In the genomic region with DNA sequence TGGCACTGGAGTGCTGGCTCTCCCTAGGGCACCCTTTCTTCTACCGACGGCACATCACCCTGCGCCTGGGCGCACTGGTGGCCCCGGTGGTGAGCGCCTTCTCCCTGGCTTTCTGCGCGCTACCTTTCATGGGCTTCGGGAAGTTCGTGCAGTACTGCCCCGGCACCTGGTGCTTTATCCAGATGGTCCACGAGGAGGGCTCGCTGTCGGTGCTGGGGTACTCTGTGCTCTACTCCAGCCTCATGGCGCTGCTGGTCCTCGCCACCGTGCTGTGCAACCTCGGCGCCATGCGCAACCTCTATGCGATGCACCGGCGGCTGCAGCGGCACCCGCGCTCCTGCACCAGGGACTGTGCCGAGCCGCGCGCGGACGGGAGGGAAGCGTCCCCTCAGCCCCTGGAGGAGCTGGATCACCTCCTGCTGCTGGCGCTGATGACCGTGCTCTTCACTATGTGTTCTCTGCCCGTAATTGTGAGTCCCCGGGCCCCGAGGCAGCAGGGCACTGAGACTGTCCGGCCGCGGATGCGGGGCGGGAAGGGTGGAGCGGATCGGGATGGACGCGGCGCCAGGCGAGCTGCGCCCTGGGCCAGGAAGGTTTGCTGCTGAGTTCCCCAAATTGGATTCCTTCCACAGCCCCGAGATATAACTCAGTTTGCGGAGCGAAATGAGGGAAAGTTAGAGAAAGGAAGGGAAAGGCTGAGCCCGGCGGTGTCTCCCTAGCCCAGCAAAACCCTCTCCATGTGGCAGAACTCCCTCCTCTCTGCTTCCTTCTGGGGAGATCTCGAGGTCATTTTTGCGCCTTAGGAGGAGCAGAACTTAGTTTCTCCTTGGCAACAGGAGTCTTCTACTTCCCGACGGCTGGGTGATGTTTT, we compare ENCODE assay signal across 8 cellular contexts. TPM values are rescaled to one million over a fixed set of nuclear protein-coding genes. Genes with fewer than 3 reads are reported as not detected.
A peak's percentile ranks its signal among the peaks of the same experiment; 100 is the strongest.
DNase-seq lines count a peak whose midpoint lies in the region; ATAC-seq, FAIRE-seq and TF ChIP-seq lines count a peak whose summit lies in the region.

No MANE protein-coding gene starts in this region.

- peak overlapping the region; percentile 65 for H2AFZ ChIP-seq in OCI-LY3 (ENCODE audit: low read depth, low read length)

- H3K9me3 Mint-ChIP-seq in naive B cell = no peaks in the 10 kb centered on the region

- no peak for TF ChIP-seq CTCF in AG04450 (IDR thresholded peaks at IDR 0.05; ENCODE audit: low read depth, low read length)
- no peak for TF ChIP-seq CTCF in OCI-LY3 (IDR thresholded peaks at IDR 0.05; ENCODE audit: low read depth, low read length)

- peaks cover 34% of the 10 kb centered on the region for H3K4me1 ChIP-seq in OCI-LY3 (ENCODE audit: low read length)

- DNase-seq in AG04450 (ENCODE audit: low read depth, low spot score) (no peak), ecto neural progenitor cell (ENCODE audit: low spot score) (peak; percentile 62), naive B cell (no peak), epidermal melanocyte (ENCODE audit: insufficient read length, low spot score) (no peak), GM19239 (ENCODE audit: insufficient read length, low spot score) (no peak), HPDE6-E6E7 (ENCODE audit: extremely low spot score) (no peak)

- H3K4me2 ChIP-seq in OCI-LY3 (ENCODE audit: low read length) = peak overlapping the region; percentile 84

- peaks cover 29 to 49% (median 35%) of the 10 kb centered on the region in 3 donors for H3K4me1 Mint-ChIP-seq in naive B cell

- H3K36me3 Mint-ChIP-seq in naive B cell = no peaks in the 10 kb centered on the region

- ATAC-seq in naive B cell (ENCODE audit: low read depth in 2 of 2) (peak; percentile 12 to 42), HG02970 (IDR thresholded peaks at IDR 0.05; ENCODE audit: low FRiP score, unreplicated experiment) (no peak)

- H3K36me3 ChIP-seq in OCI-LY3 (replicated peaks; ENCODE audit: low read depth, low read length) = no peaks in the 10 kb centered on the region

- H3K27ac ChIP-seq in AG04450 (ENCODE audit: low read depth, low read length) (no peak overlapping the region), OCI-LY3 (ENCODE audit: low read length) (peak overlapping the region; percentile 69)

- H3K4me3 Mint-ChIP-seq in naive B cell = peak overlapping the region in 7 of 8 donors; percentile 79 to 89 (median 88)

- no peak for FAIRE-seq in GM19239 (lab: Jason Lieb, UNC)

- no peaks in the 10 kb centered on the region; the same call in 1 of the 2 replicates for H3K9me3 ChIP-seq in AG04450 (ENCODE audit: control insufficient read depth, insufficient read depth, low read length)
- no peaks in the 10 kb centered on the region for H3K9me3 ChIP-seq in OCI-LY3 (ENCODE audit: insufficient read depth, low read length)

- peak overlapping the region in 1 of 6 donors; percentile 85 for H3K27ac Mint-ChIP-seq in naive B cell

- H3K79me2 ChIP-seq in OCI-LY3 (ENCODE audit: low read length) = peaks cover 60% of the 10 kb centered on the region

- peak overlapping the region; percentile 87 for H3K9ac ChIP-seq in OCI-LY3 (ENCODE audit: low read length)

- peaks cover 53 to 61% (median 55%) of the 10 kb centered on the region in 3 donors for H3K27me3 Mint-ChIP-seq in naive B cell

- CTCF ChIA-PET in AG04450 (lab: Charles Lee) = no interaction called here

- H3K27me3 ChIP-seq in AG04450 (ENCODE audit: control insufficient read depth, insufficient read depth, low read length) (peaks cover 38% of the 10 kb centered on the region), OCI-LY3 (ENCODE audit: low read depth, low read length) (no peaks in the 10 kb centered on the region)

- POLR2A ChIA-PET in AG04450 (lab: Yijun Ruan, JAX) = no interaction called here

- H4K20me1 ChIP-seq in OCI-LY3 (ENCODE audit: insufficient read depth, low read length) = peaks cover 10% of the 10 kb centered on the region; the same call in 1 of the 2 replicates

- H3K4me3 ChIP-seq in AG04450 (ENCODE audit: low read depth, low read length) = peak overlapping the region; percentile 38
- H3K4me3 ChIP-seq in OCI-LY3 (ENCODE audit: low read length) = peak overlapping the region; percentile 88

RNA-seq across cellular contexts. Expression of a gene that starts 0.9 kb away (rescaled TPM):
- polyA plus RNA-seq in AG04450 (2011; rRNA removed) (not detected in 2 replicates), naive B cell (ENCODE audit: low read depth in 6 of 6) (under 1 TPM in 4 of 6 donors, not detected in 2; 0.16 to 0.61 (median 0.23) TPM)
- not detected in 2 replicates for polyA minus RNA-seq in AG04450 (2011; rRNA and poly(A)+ RNA removed)

RNA-seq across cellular contexts. Expression of a gene that starts 45.7 kb away (rescaled TPM):
- polyA plus RNA-seq in AG04450 (2011; rRNA removed) = 56.9 and 70.7 TPM in 2 replicates
- 17.5 and 26.8 TPM in 2 replicates for polyA minus RNA-seq in AG04450 (2011; rRNA and poly(A)+ RNA removed)
- polyA plus RNA-seq in naive B cell (ENCODE audit: low read depth in 6 of 6) = under 1 TPM in 5 of 6 donors, not detected in 1; 0.23 to 0.88 (median 0.39) TPM

Comparison
In these comparisons a context has a peak if more than half of its experiments do, and no peak if none do; other contexts are left out.
1. RNA of a gene that starts 45.7 kb away (polyA plus RNA-seq): 56.9 to 70.7 TPM in AG04450; 0.23 to 0.88 TPM in naive B cell; every median in the first group is over 10 times any median in the second.